In the genomic region with DNA sequence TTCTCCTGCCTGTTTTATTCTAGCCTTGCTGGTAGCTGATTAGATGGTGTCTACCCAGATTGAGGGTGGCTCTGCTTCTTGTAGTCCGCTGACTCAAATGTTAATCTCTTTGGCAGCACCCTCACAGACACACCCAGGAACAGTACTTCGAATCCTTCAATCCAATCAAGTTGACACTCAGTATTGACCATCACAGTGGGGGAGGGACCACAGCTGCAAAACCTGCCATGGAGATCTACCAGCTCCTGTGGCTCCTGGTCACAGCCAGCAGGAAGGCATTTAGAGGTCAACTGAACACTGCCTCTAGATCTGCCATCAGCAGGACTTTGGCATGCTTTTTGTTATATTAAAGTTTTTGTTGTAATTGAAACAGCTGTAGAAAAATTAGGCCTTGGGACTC, we compare ENCODE assay signal across 5 cellular contexts.
"Had no signal": no experiment of that assay in that cellular context is flagged by ENCODE, and none has a peak within 500 bp of the region (broad histone marks: within the 10 kb centered on the region; RNA-seq: fewer than 3 reads in every experiment).

No MANE protein-coding gene starts in this region.

- ATAC-seq: K562 had no signal

- H3K9me3 Mint-ChIP-seq: H9 had no signal

- H3K27ac Mint-ChIP-seq: H9 had no signal

- H3K4me3 Mint-ChIP-seq: H9 had no signal

- DNase-seq: H9, HCEC 1CT, IMR-90, KG1 had no signal

- H3K4me3 ChIP-seq: K562 had no signal
